8 cellular contexts compared by ENCODE assay signal in genomic region chr19:13987101-13987890, GRCh38. TPM values are rescaled to one million over a fixed set of nuclear protein-coding genes. Genes with fewer than 3 reads are reported as not detected.
DNase-seq lines count a peak whose midpoint lies in the region; ATAC-seq and TF ChIP-seq lines count a peak whose summit lies in the region.

No MANE protein-coding gene starts in this region.

- H3K4me3 Mint-ChIP-seq in activated naive CD4-positive, alpha-beta T cell treated with anti-CD3 and anti-CD28 coated beads for 36 hours, result peak overlapping the region; percentile 65
- peak overlapping the region; percentile 69 for H3K4me3 Mint-ChIP-seq in activated naive CD8-positive, alpha-beta T cell treated with anti-CD3 and anti-CD28 coated beads for 36 hours

- peak overlapping the region; percentile 95 for H3K27ac ChIP-seq in lower lobe of right lung
- H3K27ac ChIP-seq in urinary bladder (ENCODE audit: low read depth), result peak overlapping the region; percentile 72

- H3K4me1 ChIP-seq in lower lobe of right lung (peaks cover 40% of the 10 kb centered on the region), urinary bladder (ENCODE audit: insufficient read depth) (no peaks in the 10 kb centered on the region)

- no peaks in the 10 kb centered on the region for H3K27me3 ChIP-seq in lower lobe of right lung (ENCODE audit: low read depth)

- H3K9me3 Mint-ChIP-seq in activated naive CD4-positive, alpha-beta T cell treated with anti-CD3 and anti-CD28 coated beads for 36 hours, result no peaks in the 10 kb centered on the region
- H3K9me3 Mint-ChIP-seq in activated naive CD8-positive, alpha-beta T cell treated with anti-CD3 and anti-CD28 coated beads for 36 hours, result no peaks in the 10 kb centered on the region

- intact Hi-C loops in activated naive CD4-positive, alpha-beta T cell treated with anti-CD3 and anti-CD28 coated beads for 36 hours (cut with micrococcal nuclease), result loop anchor here (2.0 kb wide), 1 partner anchor 86 kb away; the partner anchor contains the start of gene MISP3
- intact Hi-C loops in lower lobe of right lung (cut with DNase I) (no loop called here), lower leg skin (cut with DNase I; ENCODE audit: low total_unique reads) (no loop called here)

- no peaks in the 10 kb centered on the region for H3K9me3 ChIP-seq in lower lobe of right lung

- peak overlapping the region; percentile 98 for H3K27ac Mint-ChIP-seq in activated naive CD4-positive, alpha-beta T cell treated with anti-CD3 and anti-CD28 coated beads for 36 hours
- H3K27ac Mint-ChIP-seq in activated naive CD8-positive, alpha-beta T cell treated with anti-CD3 and anti-CD28 coated beads for 36 hours, result peak overlapping the region; percentile 97

- DNase-seq in activated naive CD4-positive, alpha-beta T cell treated with anti-CD3 and anti-CD28 coated beads for 36 hours, result no peak
- no peak for DNase-seq in activated naive CD4-positive, alpha-beta T cell treated with Interleukin-2 at 50 U/mL for 16 hours
- DNase-seq in activated naive CD8-positive, alpha-beta T cell treated with anti-CD3 and anti-CD28 coated beads for 36 hours, result no peak
- DNase-seq in lower lobe of right lung (peak; percentile 80), iPS-NIHi7 (ENCODE audit: extremely low spot score) (no peak), retina (no peak), lower leg skin (ENCODE audit: low spot score in 2 of 2) (no peak)

- H3K4me3 ChIP-seq in lower lobe of right lung, result peak overlapping the region; percentile 31
- H3K4me3 ChIP-seq in urinary bladder (ENCODE audit: low read depth, low read length), result no peak overlapping the region
- no peak overlapping the region for H3K4me3 ChIP-seq in lower leg skin (ENCODE audit: low read depth, poor library complexity, severe bottlenecking)

- CTCF ChIA-PET in activated naive CD4-positive, alpha-beta T cell treated with anti-CD3 and anti-CD28 coated beads for 36 hours (lab: Charles Lee), result interaction anchor here (0.6 to 1.2 kb wide), 5 partner anchors 18 to 86 kb away, joined by 3 to 5 read pairs (median 3); partner anchors contain the start of gene IL27RA

- peaks cover 12% of the 10 kb centered on the region for H3K36me3 Mint-ChIP-seq in activated naive CD4-positive, alpha-beta T cell treated with anti-CD3 and anti-CD28 coated beads for 36 hours (ENCODE audit: low read depth)
- H3K36me3 Mint-ChIP-seq in activated naive CD8-positive, alpha-beta T cell treated with anti-CD3 and anti-CD28 coated beads for 36 hours, result peaks cover 19% of the 10 kb centered on the region

- H3K27me3 Mint-ChIP-seq in activated naive CD4-positive, alpha-beta T cell treated with anti-CD3 and anti-CD28 coated beads for 36 hours (ENCODE audit: low read depth), result no peaks in the 10 kb centered on the region
- no peaks in the 10 kb centered on the region for H3K27me3 Mint-ChIP-seq in activated naive CD8-positive, alpha-beta T cell treated with anti-CD3 and anti-CD28 coated beads for 36 hours

- TF ChIP-seq CTCF in lower lobe of right lung (IDR thresholded peaks at IDR 0.05) (no peak), lower leg skin (IDR thresholded peaks at IDR 0.05) (no peak)

- WGBS in urinary bladder, result 68% methylated on average over 17 of the region's 17 CpGs
- 67% methylated on average over 17 of the region's 17 CpGs for WGBS in lower leg skin, 2 donors

- H3K36me3 ChIP-seq in lower lobe of right lung (peaks cover 19% of the 10 kb centered on the region), urinary bladder (ENCODE audit: insufficient read depth) (no peaks in the 10 kb centered on the region)

- no peak for TF ChIP-seq POLR2A in lower leg skin (IDR thresholded peaks at IDR 0.05)

- ATAC-seq in lower lobe of right lung, result peak; percentile 39 to 47

- H3K4me1 Mint-ChIP-seq in activated naive CD4-positive, alpha-beta T cell treated with anti-CD3 and anti-CD28 coated beads for 36 hours (ENCODE audit: low read depth), result peaks cover 65% of the 10 kb centered on the region
- peaks cover 52% of the 10 kb centered on the region for H3K4me1 Mint-ChIP-seq in activated naive CD8-positive, alpha-beta T cell treated with anti-CD3 and anti-CD28 coated beads for 36 hours

RNA-seq across cellular contexts. Expression of gene RFX1, which starts 18.8 kb away (rescaled TPM):
- 10 to 100 TPM; 13.8 to 14.0 TPM for total RNA-seq in activated naive CD4-positive, alpha-beta T cell treated with anti-CD3 and anti-CD28 coated beads for 36 hours
- total RNA-seq in activated naive CD8-positive, alpha-beta T cell treated with anti-CD3 and anti-CD28 coated beads for 36 hours, result 10 to 100 TPM in 1 of 2 experiments, 1 to 10 TPM in 1; 9.9 to 11.4 TPM
- 17.8 TPM for total RNA-seq in lower lobe of right lung
- 2.9 TPM for total RNA-seq in urinary bladder
- polyA plus RNA-seq in urinary bladder, result 8.1 TPM
- total RNA-seq in lower leg skin, result 1 to 10 TPM; 4.5 to 9.2 (median 6.1) TPM

RNA-seq across cellular contexts. Expression of gene DCAF15, which starts 35.0 kb away (rescaled TPM):
- 10 to 100 TPM; 67.7 to 70.6 TPM for total RNA-seq in activated naive CD4-positive, alpha-beta T cell treated with anti-CD3 and anti-CD28 coated beads for 36 hours
- total RNA-seq in activated naive CD8-positive, alpha-beta T cell treated with anti-CD3 and anti-CD28 coated beads for 36 hours, result 10 to 100 TPM; 54.3 to 54.6 TPM
- total RNA-seq in lower lobe of right lung (28.4 TPM), urinary bladder (6.6 TPM), lower leg skin (10 to 100 TPM; 31.8 to 51.7 (median 43.0) TPM)
- polyA plus RNA-seq in urinary bladder, result 26.0 TPM

RNA-seq across cellular contexts. Expression of gene RLN3, which starts 40.7 kb away (rescaled TPM):
- not detected for total RNA-seq in activated naive CD4-positive, alpha-beta T cell treated with anti-CD3 and anti-CD28 coated beads for 36 hours
- total RNA-seq in activated naive CD8-positive, alpha-beta T cell treated with anti-CD3 and anti-CD28 coated beads for 36 hours, result not detected
- not detected for total RNA-seq in lower lobe of right lung
- total RNA-seq in urinary bladder, result not detected
- not detected for polyA plus RNA-seq in urinary bladder
- not detected for total RNA-seq in lower leg skin

RNA-seq across cellular contexts. Expression of gene IL27RA, which starts 44.3 kb away (rescaled TPM):
- 10 to 100 TPM; 59.3 to 59.4 TPM for total RNA-seq in activated naive CD4-positive, alpha-beta T cell treated with anti-CD3 and anti-CD28 coated beads for 36 hours
- 10 to 100 TPM; 48.2 to 48.5 TPM for total RNA-seq in activated naive CD8-positive, alpha-beta T cell treated with anti-CD3 and anti-CD28 coated beads for 36 hours
- 20.4 TPM for total RNA-seq in lower lobe of right lung
- 2.0 TPM for total RNA-seq in urinary bladder
- 4.8 TPM for polyA plus RNA-seq in urinary bladder
- 1 to 10 TPM in 3 of 4 donors, under 1 TPM in 1; 0.27 to 2.7 (median 2.0) TPM for total RNA-seq in lower leg skin

RNA-seq across cellular contexts. Expression of gene PODNL1, which starts 49.1 kb away (rescaled TPM):
- under 1 TPM in 1 of 2 experiments, not detected in 1; 0.29 TPM for total RNA-seq in activated naive CD4-positive, alpha-beta T cell treated with anti-CD3 and anti-CD28 coated beads for 36 hours
- not detected for total RNA-seq in activated naive CD8-positive, alpha-beta T cell treated with anti-CD3 and anti-CD28 coated beads for 36 hours
- total RNA-seq in lower lobe of right lung, result 2.7 TPM
- total RNA-seq in urinary bladder, result 0.21 TPM
- 2.4 TPM for polyA plus RNA-seq in urinary bladder
- total RNA-seq in lower leg skin, result 1 to 10 TPM; 5.2 to 8.2 (median 6.4) TPM
